In the genomic region with DNA sequence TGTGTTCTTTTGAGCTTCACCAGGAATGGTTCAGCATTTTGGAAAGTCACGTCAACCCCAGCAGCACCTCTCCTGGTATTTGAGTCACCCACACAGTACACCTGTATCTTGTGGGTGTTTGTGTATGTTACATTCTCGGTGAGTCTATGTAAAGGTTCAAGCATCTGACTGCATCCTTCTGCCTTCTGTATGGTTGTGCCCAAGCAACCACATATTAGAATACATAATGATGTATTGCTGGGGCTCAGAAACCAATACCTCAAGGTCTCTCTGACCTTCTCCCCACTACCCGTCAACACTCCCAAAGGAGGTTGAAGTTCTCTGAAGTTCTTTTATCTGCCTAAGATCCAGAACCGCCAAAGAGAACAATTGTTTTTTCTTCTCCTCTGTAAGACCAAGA, we compare ENCODE assay signal across 23 cellular contexts. TPM values are rescaled to one million over a fixed set of nuclear protein-coding genes. Genes with fewer than 3 reads are reported as not detected.
"Had no signal": no experiment of that assay in that cellular context is flagged by ENCODE, and none has a peak within 500 bp of the region (broad histone marks: within the 10 kb centered on the region; RNA-seq: fewer than 3 reads in every experiment).

No MANE protein-coding gene starts in this region.

- DNase-seq: activated CD4-positive, alpha-beta T cell treated with anti-CD3 and anti-CD28 coated beads for 4 hours; activated CD4-positive, alpha-beta T cell treated with anti-CD3 and anti-CD28 coated beads, Interleukin-2, amount 50 U/mL, for 4 hours; activated CD8-positive, alpha-beta memory T cell treated with anti-CD3 and anti-CD28 coated beads for 24 hours; activated gamma-delta T cell treated with Interleukin-2 at 50 U/mL for 16 hours; activated T-cell treated with anti-CD3 and anti-CD28 coated beads, Interleukin-2, amount 50 U/mL, for 72 hours; aorta; Karpas-422; MM.1S; NCI-H1105; NCI-H1436; NCI-H1694 treated with DMSO at 0.1 percent for 48 hours; NCI-H2029 treated with DMSO at 0.1 percent for 48 hours; NCI-H345; NCI-H510A; NCI-H526 treated with DMSO at 0.1 percent for 48 hours; NCI-H82; SIG-M5; T-cell; WERI-Rb-1 had no signal

- H3K4me1 ChIP-seq: breast epithelium had no signal

- H3K27me3 Mint-ChIP-seq: activated naive CD8-positive, alpha-beta T cell; T-cell had no signal

- H3K27me3 ChIP-seq: breast epithelium had no signal

- H3K4me3 Mint-ChIP-seq: activated naive CD8-positive, alpha-beta T cell; activated T-cell treated with anti-CD3 and anti-CD28 coated beads, Interleukin-2, amount 50 U/mL, for 72 hours had no signal

- H3K4me3 ChIP-seq: breast epithelium had no signal

- ATAC-seq: activated T-cell treated with anti-CD3 and anti-CD28 coated beads, Interleukin-2, amount 50 U/mL, for 72 hours had no signal

- H3K36me3 ChIP-seq: breast epithelium, WERI-Rb-1 had no signal

- H3K27ac ChIP-seq: breast epithelium, WERI-Rb-1 had no signal

- H3K27ac Mint-ChIP-seq: activated T-cell treated with anti-CD3 and anti-CD28 coated beads, Interleukin-2, amount 50 U/mL, for 72 hours; activated T-helper 2 cell treated with anti-CD3 and anti-CD28 coated beads, Interferon-gamma antibody, Interleukin-2, Interleukin-4, amounts not matched to agents 10 μg/mL and 5 μg/mL and 100 μg/mL, durations not matched to agents 14 hours and 24 hours and 36 hours had no signal

RNA-seq across cellular contexts. Expression of gene PLEKHH1, which starts 35.4 kb away (rescaled TPM):
- total RNA-seq: OCI-LY7 had no signal
